In genomic region chr4:68872442-68873217, GRCh38 we compare ENCODE assay signal across 1 cellular context.
TF ChIP-seq lines count a peak whose summit lies in the region.

No MANE protein-coding gene starts in this region.

TF ChIP-seq in GM23338, 12 proteins besides CTCF, POLR2A, EP300 and RAD21 (continued from another document):
- TF ChIP-seq ZNF462 (CRISPR knock-in tag; IDR thresholded peaks at IDR 0.05) (no peak), NANOG (IDR thresholded peaks at IDR 0.05; ENCODE audit: borderline replicate concordance) (no peak), ZNF114 (CRISPR knock-in tag; IDR thresholded peaks at IDR 0.05) (no peak), ETS1 (IDR thresholded peaks at IDR 0.05) (no peak), EZH2 (IDR thresholded peaks at IDR 0.05; ENCODE audit: low read depth, unreplicated experiment) (no peak), POLR2AphosphoS5 (IDR thresholded peaks at IDR 0.05; ENCODE audit: low read depth) (no peak), REST (IDR thresholded peaks at IDR 0.05; ENCODE audit: unreplicated experiment) (no peak), STAT1 (IDR thresholded peaks at IDR 0.05; ENCODE audit: unreplicated experiment) (no peak)
TF ChIP-seq in GM23338: peak in this region for 0.
